ENCODE assay signal across 22 cellular contexts in the genomic region with DNA sequence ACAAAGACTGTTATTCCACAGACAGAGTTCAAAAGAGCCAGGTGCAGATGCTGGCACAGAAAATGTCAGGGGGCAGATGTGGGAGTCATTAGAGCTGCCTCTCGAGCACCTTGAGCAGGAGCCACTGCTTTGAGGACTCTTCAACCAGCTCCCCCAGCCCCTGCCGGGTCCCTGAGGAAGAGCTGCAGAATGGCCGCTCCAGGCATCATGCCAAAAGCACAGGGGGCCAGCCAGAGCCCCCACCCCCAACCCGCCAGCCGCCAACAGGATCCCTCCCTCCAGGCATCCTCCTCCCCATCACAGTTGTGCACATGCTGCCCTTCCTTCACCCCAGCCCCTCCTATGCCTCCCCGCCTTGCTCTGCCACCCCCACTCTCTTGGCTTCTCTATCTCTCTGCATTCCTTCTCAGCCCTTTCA. TPM values are rescaled to one million over a fixed set of nuclear protein-coding genes. Genes with fewer than 3 reads are reported as not detected.
DNase-seq lines count a peak whose midpoint lies in the region; ATAC-seq, FAIRE-seq and TF ChIP-seq lines count a peak whose summit lies in the region.
"Had no signal": no experiment of that assay in that cellular context is flagged by ENCODE, and none has a peak within 500 bp of the region (broad histone marks: within the 10 kb centered on the region; RNA-seq: fewer than 3 reads in every experiment).

No MANE protein-coding gene starts in this region.

- no peak overlapping the region for H2AK5ac ChIP-seq in H1 (ENCODE audit: low read depth, low read length)

- H3K79me2 ChIP-seq in H1 (ENCODE audit: control insufficient read depth in 1 of 2, insufficient read depth in 2 of 2, low read length in 2 of 2): no peaks in the 10 kb centered on the region

- H3K27me3 Mint-ChIP-seq in activated CD8-positive, alpha-beta T cell treated with anti-CD3 and anti-CD28 coated beads for 36 hours: peaks cover 2% of the 10 kb centered on the region
- no peaks in the 10 kb centered on the region for H3K27me3 Mint-ChIP-seq in activated naive CD8-positive, alpha-beta T cell treated with anti-CD3 and anti-CD28 coated beads, Interleukin-2, amount 50 U/mL, for 24 hours
- H3K27me3 Mint-ChIP-seq: CD4-positive, alpha-beta T cell had no signal

- H2BK15ac ChIP-seq in H1 (ENCODE audit: low read length): no peak overlapping the region

- intact Hi-C loops in activated CD8-positive, alpha-beta T cell treated with anti-CD3 and anti-CD28 coated beads for 36 hours (cut with micrococcal nuclease): no loop called here

- no peak for TF ChIP-seq EP300 in H1 (IDR thresholded peaks at IDR 0.05; ENCODE audit: borderline replicate concordance in 1 of 2, low read depth in 2 of 2, low read length in 2 of 2)

- H2AFZ ChIP-seq in H1 (ENCODE audit: low read length): 0 out of 2 replicates have a peak overlapping the region, but pooled peaks have one; percentile 13

- H3K4ac ChIP-seq in H1 (replicated peaks; ENCODE audit: insufficient read length, low read depth, low read length): no peak overlapping the region

- H4K5ac ChIP-seq in H1 (ENCODE audit: insufficient read length, low read depth, low read length): no peak overlapping the region

- no peak for TF ChIP-seq CTCF in H1 (IDR thresholded peaks at IDR 0.05; ENCODE audit: control extremely low read depth in 1 of 3, insufficient read depth in 1 of 3, low read depth in 1 of 3, low read length in 3 of 3)
- TF ChIP-seq CTCF in activated CD8-positive, alpha-beta T cell treated with anti-CD3 and anti-CD28 coated beads for 36 hours (IDR thresholded peaks at IDR 0.05): no peak

- POLR2A ChIA-PET in H1 (lab: Charles Lee; ENCODE audit: partially characterized antibody): interaction anchor here (0.6 kb wide), 1 partner anchor 58 kb away, joined by 3 read pairs; no protein-coding TSS in a partner anchor
- POLR2A ChIA-PET in activated CD8-positive, alpha-beta T cell treated with anti-CD3 and anti-CD28 coated beads for 36 hours (lab: Charles Lee): no interaction called here

- no peaks in the 10 kb centered on the region for H3K4me1 Mint-ChIP-seq in activated CD8-positive, alpha-beta T cell treated with anti-CD3 and anti-CD28 coated beads for 36 hours (ENCODE audit: low read depth)
- no peaks in the 10 kb centered on the region for H3K4me1 Mint-ChIP-seq in activated naive CD8-positive, alpha-beta T cell treated with anti-CD3 and anti-CD28 coated beads, Interleukin-2, amount 50 U/mL, for 24 hours
- H3K4me1 Mint-ChIP-seq: activated naive CD4-positive, alpha-beta T cell treated with anti-CD3 and anti-CD28 coated beads, Interleukin-2, amount 10 ng/mL, durations not matched to agents 7 days and 5 days had no signal

- H3K23me2 ChIP-seq in H1 (ENCODE audit: low read depth, low read length): peaks cover 12% of the 10 kb centered on the region; the same call in 1 of the 2 replicates

- no peak overlapping the region for H2BK20ac ChIP-seq in H1 (ENCODE audit: low read length)

- H3K4me3 Mint-ChIP-seq in activated CD8-positive, alpha-beta T cell treated with anti-CD3 and anti-CD28 coated beads for 36 hours: no peak overlapping the region
- no peak overlapping the region for H3K4me3 Mint-ChIP-seq in activated naive CD8-positive, alpha-beta T cell treated with anti-CD3 and anti-CD28 coated beads, Interleukin-2, amount 50 U/mL, for 24 hours
- H3K4me3 Mint-ChIP-seq: activated naive CD4-positive, alpha-beta T cell treated with anti-CD3 and anti-CD28 coated beads, Interleukin-2, amount 10 ng/mL, durations not matched to agents 7 days and 5 days; activated T-cell treated with anti-CD3 and anti-CD28 coated beads, Interleukin-2, amount 50 U/mL, for 4 hours; CD4-positive, alpha-beta T cell; HFFc6; naive thymus-derived CD8-positive, alpha-beta T cell had no signal

- H3K27ac ChIP-seq in H1 (ENCODE audit: low read depth, low read length): no peak overlapping the region
- H3K27ac ChIP-seq: cardiac muscle cell, ovary, tibial artery had no signal

- H3K36me3 ChIP-seq in H7 (replicated peaks; ENCODE audit: control insufficient read depth, insufficient read depth, low read length): no peaks in the 10 kb centered on the region
- H3K36me3 ChIP-seq in H1 (ENCODE audit: control insufficient read depth in 2 of 4, insufficient read depth in 4 of 4, low read length in 3 of 4): no peaks in the 10 kb centered on the region
- H3K36me3 ChIP-seq: cardiac muscle cell, ovary had no signal

- H3K18ac ChIP-seq in H1 (ENCODE audit: extremely low read depth, low read length): no peak overlapping the region

- no peaks in the 10 kb centered on the region for H3K9me3 Mint-ChIP-seq in activated CD8-positive, alpha-beta T cell treated with anti-CD3 and anti-CD28 coated beads for 36 hours
- no peaks in the 10 kb centered on the region for H3K9me3 Mint-ChIP-seq in activated naive CD8-positive, alpha-beta T cell treated with anti-CD3 and anti-CD28 coated beads, Interleukin-2, amount 50 U/mL, for 24 hours
- H3K9me3 Mint-ChIP-seq: activated naive CD4-positive, alpha-beta T cell treated with anti-CD3 and anti-CD28 coated beads, Interleukin-2, amount 10 ng/mL, durations not matched to agents 7 days and 5 days; activated T-cell treated with anti-CD3 and anti-CD28 coated beads, Interleukin-2, amount 50 U/mL, for 4 hours; CD4-positive, alpha-beta T cell; HFFc6; naive thymus-derived CD8-positive, alpha-beta T cell had no signal

- TF ChIP-seq POLR2A in H1 (IDR thresholded peaks at IDR 0.05; ENCODE audit: control extremely low read depth in 1 of 2, low read depth in 2 of 2, low read length in 2 of 2): no peak

- no peak overlapping the region for H4K8ac ChIP-seq in H1 (ENCODE audit: extremely low read depth, insufficient read depth, low read length)

- H3K27me3 ChIP-seq in H7 (ENCODE audit: control insufficient read depth, insufficient read depth, low read length) (no peaks in the 10 kb centered on the region), H1 (replicated peaks in 1 of 4; ENCODE audit: control insufficient read depth in 3 of 4, extremely low read depth in 1 of 4, insufficient read depth in 3 of 4, low read length in 3 of 4) (no peaks in the 10 kb centered on the region)
- H3K27me3 ChIP-seq: cardiac muscle cell, ovary, tibial artery had no signal

- H3K4me1 ChIP-seq in H1 (replicated peaks in 1 of 4; ENCODE audit: control insufficient read depth in 3 of 4, insufficient read depth in 4 of 4, low read length in 3 of 4): no peaks in the 10 kb centered on the region
- H3K4me1 ChIP-seq: tibial artery had no signal

- no peak overlapping the region for H2BK5ac ChIP-seq in H1 (ENCODE audit: low read depth, low read length)

- no peak overlapping the region for H2BK12ac ChIP-seq in H1 (ENCODE audit: low read depth, low read length)

- no peaks in the 10 kb centered on the region for H3K9me3 ChIP-seq in H1 (ENCODE audit: insufficient read depth in 2 of 2, low read depth in 1 of 2, low read length in 1 of 2)
- H3K9me3 ChIP-seq: ovary, tibial artery had no signal

- H3K56ac ChIP-seq in H1 (replicated peaks; ENCODE audit: insufficient read length, low read depth, low read length): no peak overlapping the region

- H3K79me1 ChIP-seq in H1 (ENCODE audit: low read depth, low read length): 0 out of 2 replicates have a peak, but pooled peaks cover 2% of the 10 kb centered on the region

- H3K23ac ChIP-seq in H1 (ENCODE audit: insufficient read length): no peak overlapping the region

- no peak for ATAC-seq in GM21367 (IDR thresholded peaks at IDR 0.05; ENCODE audit: unreplicated experiment)
- no peak for ATAC-seq in activated CD8-positive, alpha-beta T cell treated with anti-CD3 and anti-CD28 coated beads for 36 hours
- ATAC-seq in activated naive CD8-positive, alpha-beta T cell treated with anti-CD3 and anti-CD28 coated beads, Interleukin-2, amount 50 U/mL, for 24 hours: no peak
- ATAC-seq: activated T-cell treated with anti-CD3 and anti-CD28 coated beads, Interleukin-2, amount 50 U/mL, for 4 hours; left lobe of liver; naive thymus-derived CD8-positive, alpha-beta T cell; stimulated activated naive CD8-positive, alpha-beta T cell treated with anti-CD3 and anti-CD28 coated beads, Interleukin-15, Interleukin-2, amounts not matched to agents 100 U/mL and 50 U/mL, for 24 hours had no signal

- no peak overlapping the region for H3K14ac ChIP-seq in H1 (ENCODE audit: insufficient read length)

- TF ChIP-seq RAD21 in H1 (IDR thresholded peaks at IDR 0.05 in 1 of 2, conservative IDR thresholded peaks at IDR 0.05 in 1 of 2; ENCODE audit: low read depth in 2 of 2, low read length in 2 of 2): no peak

- DNase-seq in DMS 273 (lab: John Stamatoyannopoulos, UW; ENCODE audit: unreplicated experiment): peak; percentile 87
- peak; percentile 52 for DNase-seq in H7
- DNase-seq in NCI-H2171 (lab: John Stamatoyannopoulos, UW): peak; percentile 81
- no peak for DNase-seq in H1 (ENCODE audit: low read depth in 1 of 2, low spot score in 2 of 2)
- DNase-seq in activated CD8-positive, alpha-beta T cell treated with anti-CD3 and anti-CD28 coated beads for 36 hours: no peak
- no peak for DNase-seq in activated naive CD8-positive, alpha-beta T cell treated with anti-CD3 and anti-CD28 coated beads, Interleukin-2, amount 50 U/mL, for 24 hours
- DNase-seq: activated CD4-positive, CD25-positive, alpha-beta regulatory T cell; activated CD8-positive, alpha-beta memory T cell treated with anti-CD3 and anti-CD28 coated beads for 24 hours; activated naive CD4-positive, alpha-beta T cell treated with anti-CD3 and anti-CD28 coated beads, Interleukin-2, amount 10 ng/mL, durations not matched to agents 7 days and 5 days; activated T-cell treated with anti-CD3 and anti-CD28 coated beads, Interleukin-2, amount 50 U/mL, for 4 hours; CD4-positive, alpha-beta T cell; HFFc6; Karpas-422; naive thymus-derived CD8-positive, alpha-beta T cell; ovary; stimulated activated CD4-positive, alpha-beta T cell treated with anti-CD3 and anti-CD28 coated beads, Interleukin-4, amount 100 ng/mL, for 24 hours; stimulated activated naive CD8-positive, alpha-beta T cell treated with anti-CD3 and anti-CD28 coated beads, Interleukin-15, Interleukin-2, amounts not matched to agents 100 U/mL and 50 U/mL, for 24 hours; tibial artery had no signal

- no peak overlapping the region for H2BK120ac ChIP-seq in H1 (replicated peaks; ENCODE audit: low read depth, low read length)

- 79% methylated on average over 6 of the region's 6 CpGs; no CpG with 5 or more reads in 1 of the 2 experiments for WGBS in H1 (ENCODE audit: extremely low coverage in 1 of 2, insufficient coverage in 1 of 2, insufficient read length in 1 of 2, insufficient replicate concordance in 2 of 2, low coverage in 1 of 2, low lambda C conversion rate in 2 of 2, missing lambda C conversion rate in 1 of 2), 2 experiments

- CTCF ChIA-PET in H1 (lab: Charles Lee; ENCODE audit: partially characterized antibody): interaction anchor here (0.6 to 1.4 kb wide), 2 partner anchors 13 to 27 kb away, joined by 3 to 4 read pairs; no protein-coding TSS in a partner anchor
- CTCF ChIA-PET in activated CD8-positive, alpha-beta T cell treated with anti-CD3 and anti-CD28 coated beads for 36 hours (lab: Charles Lee): no interaction called here

- no peak overlapping the region for H3K9ac ChIP-seq in H1 (replicated peaks in 1 of 4; ENCODE audit: extremely low read depth in 1 of 4, low read depth in 3 of 4, low read length in 3 of 4)

- no peak overlapping the region; a peak in 1 of 4 replicates for H3K4me2 ChIP-seq in H1 (ENCODE audit: insufficient read depth in 1 of 2, low read depth in 2 of 2, low read length in 2 of 2)

- H4K20me1 ChIP-seq in H1 (replicated peaks in 1 of 2; ENCODE audit: control insufficient read depth in 1 of 2, insufficient read depth in 2 of 2, low read length in 2 of 2): peaks cover 0 to 3% of the 10 kb centered on the region in 2 experiments

- H3K4me3 ChIP-seq in H7 (ENCODE audit: insufficient read depth, low read depth, low read length): no peak overlapping the region
- H3K4me3 ChIP-seq in H1 (ENCODE audit: extremely low read depth in 1 of 4, insufficient read depth in 2 of 4, low read depth in 3 of 4, low read length in 4 of 4): no peak overlapping the region
- H3K4me3 ChIP-seq: cardiac muscle cell, ovary, tibial artery had no signal

- no peak for FAIRE-seq in H1 (lab: Jason Lieb, UNC)
- FAIRE-seq: GM12892 had no signal

- no peak overlapping the region for H3K27ac Mint-ChIP-seq in activated CD8-positive, alpha-beta T cell treated with anti-CD3 and anti-CD28 coated beads for 36 hours
- H3K27ac Mint-ChIP-seq in activated naive CD8-positive, alpha-beta T cell treated with anti-CD3 and anti-CD28 coated beads, Interleukin-2, amount 50 U/mL, for 24 hours: no peak overlapping the region
- H3K27ac Mint-ChIP-seq: activated naive CD4-positive, alpha-beta T cell treated with anti-CD3 and anti-CD28 coated beads, Interleukin-2, amount 10 ng/mL, durations not matched to agents 7 days and 5 days; CD4-positive, alpha-beta T cell; HFFc6 had no signal

- H3K36me3 Mint-ChIP-seq in activated CD8-positive, alpha-beta T cell treated with anti-CD3 and anti-CD28 coated beads for 36 hours (ENCODE audit: low read depth): no peaks in the 10 kb centered on the region
- no peaks in the 10 kb centered on the region for H3K36me3 Mint-ChIP-seq in activated naive CD8-positive, alpha-beta T cell treated with anti-CD3 and anti-CD28 coated beads, Interleukin-2, amount 50 U/mL, for 24 hours (ENCODE audit: low read depth)
- H3K36me3 Mint-ChIP-seq: activated naive CD4-positive, alpha-beta T cell treated with anti-CD3 and anti-CD28 coated beads, Interleukin-2, amount 10 ng/mL, durations not matched to agents 7 days and 5 days had no signal

- no peak overlapping the region for H4K91ac ChIP-seq in H1 (replicated peaks; ENCODE audit: insufficient read length, low read length)

RNA-seq across cellular contexts. Expression of a gene that starts 20.7 kb away (rescaled TPM):
- total RNA-seq in H7 (2014; rRNA removed; shearing (Covaris generic)): 1.5 and 1.9 TPM in 2 replicates
- total RNA-seq in H1 (2021; fragmentation: NEBNext Ultra II Directional; extraction: Animal tissue kit (Norgen Biotek cat#: 25700)): 1.9 and 2.2 TPM in 2 replicates
- 0.52 and 0.67 TPM in 2 replicates for polyA plus RNA-seq in H1 (2011; rRNA removed)
- 0.72 TPM for polyA plus RNA-seq in H1 (2011; cell fraction: cytosol; rRNA removed)
- 1.0 TPM for polyA plus RNA-seq in H1 (2011; cell fraction: nucleus; rRNA removed)
- polyA plus RNA-seq in H1 (2012, experiment 1 of 2): 1.1 to 1.4 TPM (median 1.1 TPM) in 4 replicates
- 0.28 TPM for polyA plus RNA-seq in H1 (2012, experiment 2 of 2)
- polyA plus RNA-seq in H1 (2013, experiment 1 of 2): 1.4 TPM
- polyA plus RNA-seq in H1 (2013, experiment 2 of 2): 1.0 TPM
- polyA minus RNA-seq in H1 (2011; rRNA and poly(A)+ RNA removed): 0.32 and 0.61 TPM in 2 replicates
- 0.51 TPM for polyA minus RNA-seq in H1 (2011; cell fraction: cytosol; rRNA and poly(A)+ RNA removed)
- polyA minus RNA-seq in H1 (2011; cell fraction: nucleus; rRNA and poly(A)+ RNA removed): 0.50 TPM
- total RNA-seq in activated CD8-positive, alpha-beta T cell treated with anti-CD3 and anti-CD28 coated beads for 36 hours: 1 to 10 TPM; 2.3 TPM

RNA-seq across cellular contexts. Expression of a gene that starts 21.0 kb away (rescaled TPM):
- total RNA-seq in H7 (2014; rRNA removed; shearing (Covaris generic)): 2.0 and 3.6 TPM in 2 replicates
- total RNA-seq in H1 (2021; fragmentation: NEBNext Ultra II Directional; extraction: Animal tissue kit (Norgen Biotek cat#: 25700)): 7.4 and 7.7 TPM in 2 replicates
- polyA plus RNA-seq in H1 (2011; rRNA removed): 1.7 and 3.1 TPM in 2 replicates
- polyA plus RNA-seq in H1 (2011; cell fraction: cytosol; rRNA removed): 1.8 TPM
- 5.8 TPM for polyA plus RNA-seq in H1 (2011; cell fraction: nucleus; rRNA removed)
- polyA plus RNA-seq in H1 (2012, experiment 1 of 2): 1.7 to 3.9 TPM (median 2.7 TPM) in 4 replicates
- 0.50 TPM for polyA plus RNA-seq in H1 (2012, experiment 2 of 2)
- 7.5 TPM for polyA plus RNA-seq in H1 (2013, experiment 1 of 2)
- polyA plus RNA-seq in H1 (2013, experiment 2 of 2): 7.1 TPM
- polyA minus RNA-seq in H1 (2011; rRNA and poly(A)+ RNA removed): 4.4 and 6.0 TPM in 2 replicates
- polyA minus RNA-seq in H1 (2011; cell fraction: cytosol; rRNA and poly(A)+ RNA removed): 1.9 TPM
- 15.4 TPM for polyA minus RNA-seq in H1 (2011; cell fraction: nucleus; rRNA and poly(A)+ RNA removed)
- total RNA-seq in activated CD8-positive, alpha-beta T cell treated with anti-CD3 and anti-CD28 coated beads for 36 hours: 10 to 100 TPM; 25.1 to 29.0 TPM

Comparison
In these comparisons a context has a peak if more than half of its experiments do, and no peak if none do; other contexts are left out.
1. DNase-seq: peak in DMS 273 (single experiment), H7 (single experiment) and NCI-H2171 (single experiment); none in H1 (0 of 2), activated CD8-positive, alpha-beta T cell treated with anti-CD3 and anti-CD28 coated beads for 36 hours (single experiment) and activated naive CD8-positive, alpha-beta T cell treated with anti-CD3 and anti-CD28 coated beads, Interleukin-2, amount 50 U/mL, for 24 hours (single experiment).